Comparison of ENCODE assay signal across 23 cellular contexts in genomic region chr4:10599574-10599973, GRCh38.
A peak's percentile ranks its signal among the peaks of the same experiment; 100 is the strongest.
DNase-seq lines count a peak whose midpoint lies in the region; ATAC-seq, FAIRE-seq and TF ChIP-seq lines count a peak whose summit lies in the region.
"Had no signal": no experiment of that assay in that cellular context is flagged by ENCODE, and none has a peak within 500 bp of the region (broad histone marks: within the 10 kb centered on the region; RNA-seq: fewer than 3 reads in every experiment).

No MANE protein-coding gene starts in this region.

- no peak for TF ChIP-seq POLR2A in GM12891 (IDR thresholded peaks at IDR 0.05; ENCODE audit: low read depth, low read length)

- peak; percentile 13 for FAIRE-seq in GM12891 (lab: Jason Lieb, UNC)
- FAIRE-seq: A549, kidney had no signal

- no peak for TF ChIP-seq CTCF in ascending aorta (IDR thresholded peaks at IDR 0.05)

- H3K27ac Mint-ChIP-seq in activated CD4-positive, alpha-beta T cell treated with anti-CD3 and anti-CD28 coated beads, Interleukin-2, amount 10 ng/mL, durations not matched to agents 7 days and 5 days, result no peak overlapping the region
- H3K27ac Mint-ChIP-seq: T-helper 2 cell treated with Interferon-gamma antibody and Interleukin-4, amounts not matched to agents 5 μg/mL and 100 μg/mL, for 36 hours had no signal

- H3K27ac ChIP-seq in ascending aorta, result no peak overlapping the region
- H3K27ac ChIP-seq: A549, body of pancreas, PC-9, transverse colon had no signal

- no peaks in the 10 kb centered on the region for H3K27me3 ChIP-seq in ascending aorta
- H3K27me3 ChIP-seq: body of pancreas, transverse colon had no signal

- H3K9me3 ChIP-seq in ascending aorta, result no peaks in the 10 kb centered on the region
- H3K9me3 ChIP-seq: A549, body of pancreas, HAP-1, mucosa of descending colon, transverse colon had no signal

- H3K4me3 Mint-ChIP-seq in activated CD4-positive, alpha-beta T cell treated with anti-CD3 and anti-CD28 coated beads, Interleukin-2, amount 10 ng/mL, durations not matched to agents 7 days and 5 days, result no peak overlapping the region
- H3K4me3 Mint-ChIP-seq: natural killer cell treated with Interleukin-12 subunit alpha and Interleukin-12 subunit beta and Interleukin-15 and Interleukin-18, amount 100 ng/mL, for 72 hours; T-helper 2 cell treated with Interferon-gamma antibody and Interleukin-4, amounts not matched to agents 5 μg/mL and 100 μg/mL, for 36 hours had no signal

- H3K27me3 Mint-ChIP-seq in activated CD4-positive, alpha-beta T cell treated with anti-CD3 and anti-CD28 coated beads, Interleukin-2, amount 10 ng/mL, durations not matched to agents 7 days and 5 days, result no peaks in the 10 kb centered on the region

- POLR2A ChIA-PET in activated CD4-positive, alpha-beta T cell treated with anti-CD3 and anti-CD28 coated beads, Interleukin-2, amount 10 ng/mL, durations not matched to agents 7 days and 5 days (lab: Charles Lee), result no interaction called here

- intact Hi-C loops in ascending aorta (cut with DNase I), result no loop called here

- no peaks in the 10 kb centered on the region for H3K4me1 ChIP-seq in ascending aorta
- H3K4me1 ChIP-seq: A549, body of pancreas, HAP-1, transverse colon had no signal

- H3K36me3 Mint-ChIP-seq in activated CD4-positive, alpha-beta T cell treated with anti-CD3 and anti-CD28 coated beads, Interleukin-2, amount 10 ng/mL, durations not matched to agents 7 days and 5 days (ENCODE audit: low read depth), result no peaks in the 10 kb centered on the region
- H3K36me3 Mint-ChIP-seq: natural killer cell treated with Interleukin-12 subunit alpha and Interleukin-12 subunit beta and Interleukin-15 and Interleukin-18, amount 100 ng/mL, for 72 hours had no signal

- CTCF ChIA-PET in activated CD4-positive, alpha-beta T cell treated with anti-CD3 and anti-CD28 coated beads, Interleukin-2, amount 10 ng/mL, durations not matched to agents 7 days and 5 days (lab: Charles Lee), result interaction anchor here (1.7 kb wide), 1 partner anchor 29 kb away, joined by 3 read pairs; no protein-coding TSS in a partner anchor

- no peaks in the 10 kb centered on the region for H3K36me3 ChIP-seq in ascending aorta
- H3K36me3 ChIP-seq: HAP-1, transverse colon had no signal

- DNase-seq in GM12891 (ENCODE audit: insufficient read length, low spot score), result no peak
- DNase-seq in NCI-H69 (lab: John Stamatoyannopoulos, UW), result peak; percentile 8
- peak; percentile 16 for DNase-seq in medulla oblongata (ENCODE audit: extremely low spot score)
- DNase-seq in ascending aorta (ENCODE audit: low spot score in 2 of 2), result no peak
- DNase-seq in activated CD4-positive, alpha-beta T cell treated with anti-CD3 and anti-CD28 coated beads, Interleukin-2, amount 10 ng/mL, durations not matched to agents 7 days and 5 days, result no peak
- DNase-seq in NCI-H510A (lab: John Stamatoyannopoulos, UW), result no peak
- DNase-seq: activated T-cell treated with anti-CD3 and anti-CD28 coated beads, Interleukin-2, amount 50 U/mL, for 1 hour; body of pancreas; DMS153; effector CD4-positive, alpha-beta T cell; kidney; mucosa of descending colon; NCI-H524; PC-9; Right ventricle myocardium superior; stimulated activated CD8-positive, alpha-beta memory T cell treated with anti-CD3 and anti-CD28 coated beads, Interleukin-4, amount 100 ng/mL, for 48 hours; transverse colon had no signal

- H3K9me3 Mint-ChIP-seq in activated CD4-positive, alpha-beta T cell treated with anti-CD3 and anti-CD28 coated beads, Interleukin-2, amount 10 ng/mL, durations not matched to agents 7 days and 5 days, result no peaks in the 10 kb centered on the region
- H3K9me3 Mint-ChIP-seq: natural killer cell treated with Interleukin-12 subunit alpha and Interleukin-12 subunit beta and Interleukin-15 and Interleukin-18, amount 100 ng/mL, for 72 hours; T-helper 2 cell treated with Interferon-gamma antibody and Interleukin-4, amounts not matched to agents 5 μg/mL and 100 μg/mL, for 36 hours had no signal

- H3K4me3 ChIP-seq in ascending aorta, result no peak overlapping the region
- H3K4me3 ChIP-seq: A549, body of pancreas, HAP-1, mucosa of descending colon, PC-9, transverse colon had no signal

- no peaks in the 10 kb centered on the region for H3K4me1 Mint-ChIP-seq in activated CD4-positive, alpha-beta T cell treated with anti-CD3 and anti-CD28 coated beads, Interleukin-2, amount 10 ng/mL, durations not matched to agents 7 days and 5 days

- ATAC-seq in HG02610 (IDR thresholded peaks at IDR 0.05; ENCODE audit: unreplicated experiment) (peak; percentile 80), SK-N-SH treated with all-trans-retinoic acid at 6 μM for 48 hours (no peak)
- ATAC-seq: A549; body of pancreas; mucosa of descending colon; natural killer cell treated with Interleukin-12 subunit alpha and Interleukin-12 subunit beta and Interleukin-15 and Interleukin-18, amount 100 ng/mL, for 72 hours had no signal

TF ChIP-seq in GM12891, 5 proteins besides CTCF, POLR2A, EP300 and RAD21:
- TF ChIP-seq PAX5 (IDR thresholded peaks at IDR 0.05; ENCODE audit: insufficient read depth, low read length, severe bottlenecking) (no peak), POU2F2 (IDR thresholded peaks at IDR 0.05; ENCODE audit: low read depth, low read length) (no peak), POLR2AphosphoS5 (IDR thresholded peaks at IDR 0.05; ENCODE audit: low read depth, low read length) (no peak), SPI1 (IDR thresholded peaks at IDR 0.05; ENCODE audit: low read depth, low read length) (no peak), TAF1 (IDR thresholded peaks at IDR 0.05; ENCODE audit: low read depth, low read length) (no peak)

TF ChIP-seq in SK-N-SH treated with all-trans-retinoic acid at 6 μM for 48 hours, 23 proteins besides CTCF, POLR2A, EP300 and RAD21:
- TF ChIP-seq TCF4 (CRISPR knock-in tag; IDR thresholded peaks at IDR 0.05; ENCODE audit: borderline replicate concordance) (no peak), ZC3H10 (CRISPR knock-in tag; IDR thresholded peaks at IDR 0.05) (no peak), GLIS3 (CRISPR knock-in tag; IDR thresholded peaks at IDR 0.05) (no peak), OSR1 (CRISPR knock-in tag; IDR thresholded peaks at IDR 0.05) (no peak), ISL1 (CRISPR knock-in tag; IDR thresholded peaks at IDR 0.05) (no peak), ZFP3 (CRISPR knock-in tag; IDR thresholded peaks at IDR 0.05) (no peak), ZFP30 (CRISPR knock-in tag; IDR thresholded peaks at IDR 0.05) (no peak), ARNTL (CRISPR knock-in tag; IDR thresholded peaks at IDR 0.05; ENCODE audit: borderline replicate concordance, low read depth) (no peak), CREB5 (CRISPR knock-in tag; IDR thresholded peaks at IDR 0.05; ENCODE audit: low read depth) (no peak), BACH2 (CRISPR knock-in tag; IDR thresholded peaks at IDR 0.05; ENCODE audit: borderline replicate concordance) (no peak)

Comparison
In these comparisons a context has a peak if more than half of its experiments do, and no peak if none do; other contexts are left out.
1. DNase-seq: peak in NCI-H69 (single experiment) and medulla oblongata (single experiment); none in GM12891 (single experiment), ascending aorta (0 of 2), activated CD4-positive, alpha-beta T cell treated with anti-CD3 and anti-CD28 coated beads, Interleukin-2, amount 10 ng/mL, durations not matched to agents 7 days and 5 days (single experiment) and NCI-H510A (single experiment).